Comparison of ENCODE assay signal across 9 cellular contexts in genomic region chr2:160221391-160222276, GRCh38. TPM values are rescaled to one million over a fixed set of nuclear protein-coding genes. Genes with fewer than 3 reads are reported as not detected.
DNase-seq lines count a peak whose midpoint lies in the region; ATAC-seq lines count a peak whose summit lies in the region.
"Had no signal": no experiment of that assay in that cellular context is flagged by ENCODE, and none has a peak within 500 bp of the region (broad histone marks: within the 10 kb centered on the region; RNA-seq: fewer than 3 reads in every experiment).

No MANE protein-coding gene starts in this region.

- intact Hi-C loops in cardiac septum (cut with DNase I) (no loop called here), sciatic nerve (cut with DNase I) (no loop called here)

- H2AFZ ChIP-seq in GM23248: peak overlapping the region; percentile 86

- H3K9ac ChIP-seq in GM23248: peak overlapping the region; percentile 68

- H3K27me3 ChIP-seq in GM23248 (replicated peaks; ENCODE audit: insufficient read depth): no peaks in the 10 kb centered on the region

- H4K20me1 ChIP-seq in GM23248 (ENCODE audit: insufficient read depth): no peaks in the 10 kb centered on the region

- peak; percentile 90 for ATAC-seq in sciatic nerve
- ATAC-seq in HG03354 (IDR thresholded peaks at IDR 0.05; ENCODE audit: poor library complexity, severe bottlenecking, unreplicated experiment): no peak
- no peak for ATAC-seq in HG03378 (IDR thresholded peaks at IDR 0.05; ENCODE audit: unreplicated experiment)

- no peaks in the 10 kb centered on the region for H3K9me2 ChIP-seq in GM23248 (ENCODE audit: insufficient read depth)

- H3K4me1 ChIP-seq in GM23248 (ENCODE audit: insufficient read depth): peaks cover 46% of the 10 kb centered on the region

- H3K4me2 ChIP-seq in GM23248 (ENCODE audit: unreplicated experiment): peak overlapping the region; percentile 27

- no peaks in the 10 kb centered on the region for H3K36me3 ChIP-seq in GM23248 (ENCODE audit: low read depth)

- H3K27ac ChIP-seq in GM23248: peak overlapping the region; percentile 81

- in situ Hi-C loops in GM23248 (cut with MboI): no loop called here

- no peaks in the 10 kb centered on the region for H3K9me3 ChIP-seq in GM23248 (ENCODE audit: low read depth)

- WGBS in GM23248 (ENCODE audit: low coverage in 1 of 2, low lambda C conversion rate in 2 of 2, missing lambda C conversion rate in 2 of 2), 2 experiments: 35% methylated on average over 12 of the region's 12 CpGs

- peaks cover 33% of the 10 kb centered on the region for H3F3A ChIP-seq in GM23248 (ENCODE audit: insufficient read depth)

- no peak overlapping the region for H3K4me3 ChIP-seq in GM23248

- H3K79me2 ChIP-seq in GM23248 (ENCODE audit: insufficient read depth): no peaks in the 10 kb centered on the region

- DNase-seq in GM23248 (peak; percentile 89), SW480 (ENCODE audit: low spot score) (peak; percentile 92), cardiac septum (ENCODE audit: low spot score) (peak; percentile 78), sciatic nerve (ENCODE audit: low spot score) (no peak), ecto neural progenitor cell (ENCODE audit: low spot score) (no peak), epidermal melanocyte (ENCODE audit: insufficient read length, low spot score) (no peak)
- DNase-seq: activated CD8-positive, alpha-beta memory T cell treated with anti-CD3 and anti-CD28 coated beads for 24 hours had no signal

RNA-seq across cellular contexts. Expression of gene ITGB6, which starts 21.6 kb away (rescaled TPM):
- not detected in 2 replicates for total RNA-seq in GM23248 (2014; rRNA removed; shearing (Covaris generic))
- 0.05 TPM in 1 of 2 replicates, not detected in the other for polyA plus RNA-seq in GM23248 (2016; fragmentation: Nextera tagmentation; extraction: Ambion mirVana)
- total RNA-seq in cardiac septum (0.05 TPM), sciatic nerve (not detected)

Comparison
In these comparisons a context has a peak if more than half of its experiments do, and no peak if none do; other contexts are left out.
1. DNase-seq: peak in GM23248 (single experiment), SW480 (single experiment) and cardiac septum (single experiment); none in sciatic nerve (single experiment), ecto neural progenitor cell (single experiment) and epidermal melanocyte (single experiment).